8 cellular contexts compared by ENCODE assay signal in genomic region chr2:204871246-204871953, GRCh38.
DNase-seq lines count a peak whose midpoint lies in the region; ATAC-seq and TF ChIP-seq lines count a peak whose summit lies in the region.

No MANE protein-coding gene starts in this region.

- H3K27ac Mint-ChIP-seq in naive thymus-derived CD8-positive, alpha-beta T cell, result peak overlapping the region in 4 of 10 donors; percentile 0 to 64 (median 22)

- POLR2A ChIA-PET in naive thymus-derived CD8-positive, alpha-beta T cell (lab: Charles Lee), result interaction anchor here (0.8 to 1.1 kb wide), 3 partner anchors 14 to 259 kb away, joined by 3 to 4 read pairs (median 3); no protein-coding TSS in a partner anchor

- peak; percentile 50 for TF ChIP-seq CTCF in choroid plexus epithelial cell (conservative IDR thresholded peaks at IDR 0.05; ENCODE audit: low read depth, low read length)

- H3K9me3 Mint-ChIP-seq in naive thymus-derived CD8-positive, alpha-beta T cell, result peaks cover 0 to 2% (median 0%) of the 10 kb centered on the region in 9 donors

- H3K36me3 Mint-ChIP-seq in naive thymus-derived CD8-positive, alpha-beta T cell, result peaks cover 0 to 7% (median 3%) of the 10 kb centered on the region in 3 donors

- H3K4me3 Mint-ChIP-seq in naive thymus-derived CD8-positive, alpha-beta T cell, result peak overlapping the region in 1 of 10 donors; percentile 7

- DNase-seq in NOMO-1 treated with DMSO at 0.1 percent for 48 hours (lab: John Stamatoyannopoulos, UW; ENCODE audit: unreplicated experiment) (peak; percentile 1), NOMO-1 treated with dmso at 0.1 percent for 144 hours (lab: John Stamatoyannopoulos, UW; ENCODE audit: unreplicated experiment) (no peak), NCI-H345 treated with DMSO at 0.1 percent for 48 hours (lab: John Stamatoyannopoulos, UW; ENCODE audit: unreplicated experiment) (peak; percentile 1), choroid plexus epithelial cell (ENCODE audit: low read depth) (peak; percentile 76)
- DNase-seq in naive thymus-derived CD8-positive, alpha-beta T cell, result peak in 3 of 10 donors; percentile 20 to 49 (median 45)

- ATAC-seq in naive thymus-derived CD8-positive, alpha-beta T cell, result peak; percentile 53 to 59
- ATAC-seq in HG03457 (IDR thresholded peaks at IDR 0.05; ENCODE audit: unreplicated experiment), result no peak
- no peak for ATAC-seq in GM21529 (IDR thresholded peaks at IDR 0.05; ENCODE audit: unreplicated experiment)
- no peak for ATAC-seq in HG03565 (IDR thresholded peaks at IDR 0.05; ENCODE audit: unreplicated experiment)

- H3K4me3 ChIP-seq in choroid plexus epithelial cell (ENCODE audit: low read depth, low read length), result no peak overlapping the region

- no peaks in the 10 kb centered on the region for H3K27me3 Mint-ChIP-seq in naive thymus-derived CD8-positive, alpha-beta T cell

- peaks cover 15 to 31% (median 24%) of the 10 kb centered on the region in 4 donors for H3K4me1 Mint-ChIP-seq in naive thymus-derived CD8-positive, alpha-beta T cell

Comparison
In these comparisons a context has a peak if more than half of its experiments do, and no peak if none do; other contexts are left out.
1. ATAC-seq: peak in naive thymus-derived CD8-positive, alpha-beta T cell (2 of 2); none in HG03457 (single experiment), GM21529 (single experiment) and HG03565 (single experiment).